Comparison of ENCODE assay signal across 8 cellular contexts in genomic region chr18:57296336-57296735, GRCh38.
"Had no signal": no experiment of that assay in that cellular context is flagged by ENCODE, and none has a peak within 500 bp of the region (broad histone marks: within the 10 kb centered on the region; RNA-seq: fewer than 3 reads in every experiment).

No MANE protein-coding gene starts in this region.

- H3K36me3 Mint-ChIP-seq: IgD-negative memory B cell had no signal

- H3K27ac Mint-ChIP-seq: HFFc6, IgD-negative memory B cell had no signal

- H3K27ac ChIP-seq: GM23248, HL-60 had no signal

- DNase-seq: GM23248, GOT3, H7, HFFc6 had no signal

- ATAC-seq: HCT116, HepG2 had no signal

- H3K4me3 Mint-ChIP-seq: HFFc6, IgD-negative memory B cell had no signal

- H3K4me1 Mint-ChIP-seq: IgD-negative memory B cell had no signal

- H3K9me3 Mint-ChIP-seq: HFFc6 had no signal
